Comparison of ENCODE assay signal across 14 cellular contexts in the genomic region with DNA sequence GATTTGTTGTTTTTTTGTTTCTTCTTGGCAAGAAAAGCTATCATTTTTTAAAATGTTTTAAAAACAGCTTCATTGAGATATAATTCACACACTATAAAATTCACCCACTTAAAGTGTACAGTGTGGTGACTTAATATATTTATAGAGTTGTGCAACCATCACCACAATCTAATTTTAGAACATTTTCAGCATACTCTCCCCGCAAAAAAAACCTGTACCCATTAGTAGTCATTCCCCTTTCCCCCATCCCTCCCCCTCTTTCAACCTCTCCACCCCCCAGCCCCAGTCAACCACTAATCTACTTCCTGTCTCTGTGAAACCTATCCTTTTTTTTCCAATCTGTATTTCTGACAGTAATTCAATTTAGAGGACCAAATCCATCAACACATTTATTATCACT. TPM values are rescaled to one million over a fixed set of nuclear protein-coding genes. Genes with fewer than 3 reads are reported as not detected.
DNase-seq lines count a peak whose midpoint lies in the region; ATAC-seq and TF ChIP-seq lines count a peak whose summit lies in the region.
"Had no signal": no experiment of that assay in that cellular context is flagged by ENCODE, and none has a peak within 500 bp of the region (broad histone marks: within the 10 kb centered on the region; RNA-seq: fewer than 3 reads in every experiment).

No MANE protein-coding gene starts in this region.

- H3K4me1 ChIP-seq in GM23248 (ENCODE audit: insufficient read depth), result peaks cover 16% of the 10 kb centered on the region; the same call in 1 of the 2 replicates
- H3K4me1 ChIP-seq in MM.1S (ENCODE audit: low read length), result peaks cover 21% of the 10 kb centered on the region
- H3K4me1 ChIP-seq: testis had no signal

- H3K79me2 ChIP-seq in GM23248 (ENCODE audit: insufficient read depth) (no peaks in the 10 kb centered on the region), MM.1S (ENCODE audit: low read length) (no peaks in the 10 kb centered on the region)

- H3K9me2 ChIP-seq in GM23248 (ENCODE audit: insufficient read depth) (no peaks in the 10 kb centered on the region), MM.1S (replicated peaks; ENCODE audit: insufficient read depth, low read length) (no peaks in the 10 kb centered on the region)

- TF ChIP-seq CTCF in MM.1S (IDR thresholded peaks at IDR 0.05; ENCODE audit: low read length) (no peak), fibroblast of mammary gland (conservative IDR thresholded peaks at IDR 0.05; ENCODE audit: control insufficient read depth, insufficient read depth, low read depth, low read length) (no peak), lower leg skin (IDR thresholded peaks at IDR 0.05) (no peak)

- no peak overlapping the region for H2AFZ ChIP-seq in GM23248
- H2AFZ ChIP-seq in MM.1S (ENCODE audit: low read length), result no peak overlapping the region

- no peak overlapping the region for H3K9ac ChIP-seq in GM23248
- no peak overlapping the region for H3K9ac ChIP-seq in MM.1S (ENCODE audit: low read length)

- H3K4me2 ChIP-seq in GM23248 (ENCODE audit: unreplicated experiment) (peak overlapping the region; percentile 32), MM.1S (ENCODE audit: low read depth, low read length) (peak overlapping the region; percentile 77)

- intact Hi-C loops in lower leg skin (cut with DNase I; ENCODE audit: low total_unique reads), result no loop called here

- no peak for TF ChIP-seq POLR2A in lower leg skin (IDR thresholded peaks at IDR 0.05)

- peak; percentile 51 for DNase-seq in GM23248
- peak; percentile 78 for DNase-seq in MM.1S
- peak; percentile 45 for DNase-seq in fibroblast of mammary gland (ENCODE audit: low read depth)
- DNase-seq in lower leg skin (ENCODE audit: low spot score in 2 of 2), result no peak
- no peak for DNase-seq in cortex of kidney (lab: John Stamatoyannopoulos, UW)
- DNase-seq in amygdala (lab: John Stamatoyannopoulos, UW), result no peak
- DNase-seq: activated naive CD4-positive, alpha-beta T cell; foreskin melanocyte; GOT3; NCI-H1436; stimulated activated CD4-positive, alpha-beta T cell treated with anti-CD3 and anti-CD28 coated beads, Interleukin-12 subunit alpha, Interleukin-12 subunit beta, amount 100 ng/mL, for 4 hours; testis had no signal

- H4K20me1 ChIP-seq in GM23248 (ENCODE audit: insufficient read depth) (no peaks in the 10 kb centered on the region), MM.1S (ENCODE audit: insufficient read depth, low read length) (no peaks in the 10 kb centered on the region)

- H3K27ac ChIP-seq in GM23248 (no peak overlapping the region), MM.1S (ENCODE audit: low read length) (no peak overlapping the region)
- H3K27ac ChIP-seq: testis had no signal

- peaks cover 5% of the 10 kb centered on the region; the same call in 1 of the 2 replicates for H3F3A ChIP-seq in GM23248 (ENCODE audit: insufficient read depth)
- H3F3A ChIP-seq in MM.1S (ENCODE audit: insufficient read depth, low read length), result peaks cover 5% of the 10 kb centered on the region; the same call in 1 of the 2 replicates

- H3K9me3 ChIP-seq in GM23248 (ENCODE audit: low read depth), result no peaks in the 10 kb centered on the region
- H3K9me3 ChIP-seq in MM.1S (replicated peaks; ENCODE audit: insufficient read depth, low read length), result no peaks in the 10 kb centered on the region
- H3K9me3 ChIP-seq: testis had no signal

- in situ Hi-C loops in GM23248 (cut with MboI), result no loop called here

- H3K27me3 ChIP-seq in GM23248 (replicated peaks; ENCODE audit: insufficient read depth), result peaks cover 33% of the 10 kb centered on the region
- H3K27me3 ChIP-seq in MM.1S (replicated peaks; ENCODE audit: insufficient read depth, low read length), result peaks cover 4% of the 10 kb centered on the region
- H3K27me3 ChIP-seq: testis had no signal

- H3K36me3 ChIP-seq in GM23248 (ENCODE audit: low read depth) (no peaks in the 10 kb centered on the region), MM.1S (replicated peaks; ENCODE audit: insufficient read depth, low read length) (no peaks in the 10 kb centered on the region)

- ATAC-seq in GM18499 (IDR thresholded peaks at IDR 0.05; ENCODE audit: insufficient read depth, unreplicated experiment) (peak; percentile 72), HG02970 (IDR thresholded peaks at IDR 0.05; ENCODE audit: low FRiP score, unreplicated experiment) (no peak)

- no peak overlapping the region for H3K4me3 ChIP-seq in GM23248
- H3K4me3 ChIP-seq in MM.1S (ENCODE audit: low read length), result peak overlapping the region; percentile 27; the same call in 1 of the 2 replicates
- no peak overlapping the region for H3K4me3 ChIP-seq in fibroblast of mammary gland (ENCODE audit: control insufficient read depth, low read depth, low read length)
- H3K4me3 ChIP-seq in lower leg skin (ENCODE audit: low read depth, poor library complexity, severe bottlenecking), result no peak overlapping the region
- H3K4me3 ChIP-seq: testis had no signal

- WGBS in GM23248 (ENCODE audit: low coverage in 1 of 2, low lambda C conversion rate in 2 of 2, missing lambda C conversion rate in 2 of 2), 2 experiments, result 0% methylated on average over 1 of the region's 1 CpG
- 36 to 43% methylated on average over 1 of the region's 1 CpG for WGBS in lower leg skin, 2 donors

RNA-seq across cellular contexts. Expression of gene ZC3H11B, which starts 30.6 kb away (rescaled TPM):
- total RNA-seq in GM23248 (2014; rRNA removed; shearing (Covaris generic)), result not detected in 2 replicates
- not detected in 2 replicates for polyA plus RNA-seq in GM23248 (2016; fragmentation: Nextera tagmentation; extraction: Ambion mirVana)
- total RNA-seq in lower leg skin, result under 1 TPM in 2 of 4 donors, not detected in 2; 0.11 to 0.13 TPM

Comparison
In these comparisons a context has a peak if more than half of its experiments do, and no peak if none do; other contexts are left out.
1. DNase-seq: peak in GM23248 (single experiment), MM.1S (single experiment) and fibroblast of mammary gland (single experiment); none in lower leg skin (0 of 2), cortex of kidney (single experiment) and amygdala (0 of 56).